Comparison of ENCODE assay signal across 10 cellular contexts in the genomic region with DNA sequence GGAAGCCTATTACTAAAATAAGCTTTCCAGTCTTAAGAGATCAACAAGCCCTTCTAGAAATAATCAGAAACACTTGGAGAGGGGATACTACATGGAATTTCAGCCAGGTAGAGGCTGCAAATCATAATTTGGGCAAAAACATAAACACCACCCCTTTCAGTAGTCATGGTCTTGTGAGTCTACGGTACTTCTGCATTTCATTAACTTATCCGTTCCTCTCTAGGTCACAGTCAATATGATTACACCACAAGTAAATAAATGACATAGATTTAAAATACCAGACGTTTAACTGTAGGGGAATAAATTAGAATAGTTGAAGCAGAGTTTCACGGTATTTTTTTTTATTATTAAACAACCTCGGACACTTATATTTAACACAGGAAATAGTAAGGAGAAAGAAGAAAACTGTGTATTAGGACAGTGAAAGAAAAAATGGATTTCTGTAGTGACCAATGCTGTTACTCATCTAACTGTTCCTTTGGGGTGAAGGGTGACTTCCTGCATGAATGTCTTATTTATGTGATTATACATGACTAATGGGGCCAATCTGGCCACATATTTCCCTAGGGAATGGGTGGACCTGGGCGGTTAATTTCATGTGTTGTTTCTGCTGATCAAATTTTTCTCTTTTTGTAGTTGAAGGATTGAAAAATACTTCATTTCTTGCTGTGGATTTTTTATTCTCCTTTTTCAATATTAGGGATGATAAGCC.
DNase-seq lines count a peak whose midpoint lies in the region; FAIRE-seq and TF ChIP-seq lines count a peak whose summit lies in the region.
"Had no signal": no experiment of that assay in that cellular context is flagged by ENCODE, and none has a peak within 500 bp of the region (broad histone marks: within the 10 kb centered on the region; RNA-seq: fewer than 3 reads in every experiment).

No MANE protein-coding gene starts in this region.

- H3K36me3 ChIP-seq in tibial artery: no peaks in the 10 kb centered on the region

- no peak overlapping the region for H3K27ac ChIP-seq in tibial artery

- DNase-seq in H54 (ENCODE audit: insufficient read length, low spot score): peak; percentile 13
- DNase-seq in RCC 7860 (ENCODE audit: low spot score): peak; percentile 78
- DNase-seq in fibroblast of mammary gland (ENCODE audit: low read depth): peak; percentile 97
- peak; percentile 90 for DNase-seq in stromal cell of bone marrow (ENCODE audit: low read depth)
- no peak for DNase-seq in NCI-H1436 (lab: John Stamatoyannopoulos, UW)
- DNase-seq in tibial artery: no peak
- no peak for DNase-seq in NCI-H345 (lab: John Stamatoyannopoulos, UW)
- DNase-seq: activated effector memory CD4-positive, alpha-beta T cell treated with Interleukin-2 at 50 U/mL for 16 hours; naive B cell; NCI-H187 treated with DMSO at 0.1 percent for 48 hours had no signal

- no peaks in the 10 kb centered on the region for H3K27me3 ChIP-seq in tibial artery

- intact Hi-C loops in tibial artery (cut with DNase I; ENCODE audit: low total_unique reads): no loop called here

- TF ChIP-seq CTCF in fibroblast of mammary gland (conservative IDR thresholded peaks at IDR 0.05; ENCODE audit: control insufficient read depth, insufficient read depth, low read depth, low read length): no peak
- no peak for TF ChIP-seq CTCF in tibial artery (IDR thresholded peaks at IDR 0.05)

- TF ChIP-seq POLR2A in H54 (IDR thresholded peaks at IDR 0.05; ENCODE audit: low read depth, low read length): no peak

- H3K4me3 ChIP-seq in fibroblast of mammary gland (ENCODE audit: control insufficient read depth, low read depth, low read length) (no peak overlapping the region), tibial artery (no peak overlapping the region)

- FAIRE-seq in H54 (lab: Jason Lieb, UNC): peak; percentile 98
- peak; percentile 88 for FAIRE-seq in RCC 7860 (lab: Jason Lieb, UNC)

- peaks cover 0 to 5% (median 2%) of the 10 kb centered on the region in 4 donors for H3K4me1 ChIP-seq in tibial artery

- no peaks in the 10 kb centered on the region for H3K9me3 ChIP-seq in tibial artery

Comparison
In these comparisons a context has a peak if more than half of its experiments do, and no peak if none do; other contexts are left out.
1. DNase-seq: peak in H54 (single experiment), RCC 7860 (single experiment), fibroblast of mammary gland (single experiment) and stromal cell of bone marrow (single experiment); none in NCI-H1436 (single experiment), tibial artery (0 of 2) and NCI-H345 (single experiment).